Comparison of ENCODE assay signal across 20 cellular contexts in the genomic region with DNA sequence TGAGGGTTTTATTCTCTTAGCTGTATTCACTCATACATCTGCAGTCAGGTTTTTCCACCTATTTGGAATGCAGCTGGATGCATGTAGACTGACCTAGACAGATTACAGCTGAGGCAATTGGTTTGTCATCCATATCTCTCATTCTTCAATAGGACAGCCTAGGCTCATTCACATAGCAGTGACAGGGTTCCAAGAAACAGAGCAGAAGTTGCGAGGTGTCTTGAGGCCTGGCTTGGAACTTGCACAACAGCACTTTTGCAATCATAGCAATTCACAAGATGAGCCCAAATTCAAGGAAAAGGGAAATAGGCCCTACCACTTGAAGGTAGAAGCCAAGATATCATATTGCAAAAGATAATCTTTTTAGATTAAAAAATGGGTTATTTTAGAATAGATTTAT.
DNase-seq lines count a peak whose midpoint lies in the region; ATAC-seq and TF ChIP-seq lines count a peak whose summit lies in the region.
"Had no signal": no experiment of that assay in that cellular context is flagged by ENCODE, and none has a peak within 500 bp of the region (broad histone marks: within the 10 kb centered on the region; RNA-seq: fewer than 3 reads in every experiment).

No MANE protein-coding gene starts in this region.

- H3K4me1 Mint-ChIP-seq in H9 = no peaks in the 10 kb centered on the region
- H3K4me1 Mint-ChIP-seq: activated B cell treated with CpG ODN at 0.5 μM for 24 hours; activated naive CD8-positive, alpha-beta T cell treated with anti-CD3 and anti-CD28 coated beads for 36 hours; T-helper 17 cell had no signal

- no peak overlapping the region for H3K14ac ChIP-seq in H9 (ENCODE audit: insufficient read depth, low read length)

- CTCF ChIA-PET in SK-N-SH (lab: Yijun Ruan, JAX) = no interaction called here

- H2BK120ac ChIP-seq in H9 (ENCODE audit: low read depth, low read length, poor library complexity, severe bottlenecking) = no peak overlapping the region

- no peak overlapping the region for H2BK15ac ChIP-seq in H9 (ENCODE audit: low read depth, low read length)

- H3K56ac ChIP-seq in H9 (ENCODE audit: insufficient read length, low read depth, low read length) = no peak overlapping the region

- no peak overlapping the region for H3K23ac ChIP-seq in H9 (ENCODE audit: insufficient read length, low read depth, low read length)

- no peak overlapping the region for H2AFZ ChIP-seq in SK-N-SH (ENCODE audit: low read depth)
- H2AFZ ChIP-seq in H9 (ENCODE audit: low read length) = no peak overlapping the region

- no peak overlapping the region for H3K18ac ChIP-seq in H9 (ENCODE audit: insufficient read length, low read depth, low read length)

- H3K27ac ChIP-seq in gastroesophageal sphincter (no peak overlapping the region), SK-N-SH (ENCODE audit: low read depth in 2 of 2, low read length in 1 of 2) (no peak overlapping the region), H9 (ENCODE audit: insufficient read length, low read depth, low read length) (no peak overlapping the region)
- H3K27ac ChIP-seq: breast epithelium, esophagus muscularis mucosa, skin epidermis had no signal

- no peaks in the 10 kb centered on the region for H3K9me3 ChIP-seq in gastroesophageal sphincter
- no peaks in the 10 kb centered on the region for H3K9me3 ChIP-seq in SK-N-SH
- H3K9me3 ChIP-seq in H9 (ENCODE audit: control insufficient read depth, low read depth, low read length) = peaks cover 8% of the 10 kb centered on the region

- no peak for TF ChIP-seq POLR2A in gastroesophageal sphincter (IDR thresholded peaks at IDR 0.05)

- H3T11ph ChIP-seq in H9 (ENCODE audit: low read length) = no peak overlapping the region

- no peak overlapping the region for H2BK20ac ChIP-seq in H9 (ENCODE audit: low read depth, low read length, poor library complexity, severe bottlenecking)

- H3K79me2 ChIP-seq in SK-N-SH (ENCODE audit: insufficient read depth) = no peaks in the 10 kb centered on the region
- H3K79me2 ChIP-seq in H9 (ENCODE audit: insufficient read depth, low read length) = no peaks in the 10 kb centered on the region; the same call in 1 of the 2 replicates

- no peak overlapping the region for H2AK5ac ChIP-seq in H9 (ENCODE audit: insufficient read length, low read length)

- no peak overlapping the region for H4K91ac ChIP-seq in H9 (ENCODE audit: insufficient read length, low read depth, low read length)

- H3K36me3 Mint-ChIP-seq in H9 (ENCODE audit: insufficient read depth in 1 of 3, low read depth in 3 of 3) = peaks cover 4 to 15% (median 9%) of the 10 kb centered on the region in 3 experiments; a peak in 4 of 7 replicates
- H3K36me3 Mint-ChIP-seq: activated naive CD8-positive, alpha-beta T cell treated with anti-CD3 and anti-CD28 coated beads for 36 hours had no signal

- H3K36me3 ChIP-seq in gastroesophageal sphincter (no peaks in the 10 kb centered on the region), SK-N-SH (replicated peaks in 1 of 2; ENCODE audit: control insufficient read depth in 1 of 2, insufficient read depth in 2 of 2, low read length in 1 of 2) (no peaks in the 10 kb centered on the region)
- H3K36me3 ChIP-seq: breast epithelium, esophagus muscularis mucosa had no signal

- H2BK12ac ChIP-seq in H9 (ENCODE audit: insufficient read length, low read depth, low read length) = no peak overlapping the region

- TF ChIP-seq CTCF in gastroesophageal sphincter (IDR thresholded peaks at IDR 0.05) (no peak), SK-N-SH (IDR thresholded peaks at IDR 0.05) (no peak), H9 (conservative IDR thresholded peaks at IDR 0.05) (no peak)

- H3K27ac Mint-ChIP-seq in H9 = no peak overlapping the region
- H3K27ac Mint-ChIP-seq: activated B cell treated with CpG ODN at 0.5 μM for 24 hours; activated naive CD8-positive, alpha-beta T cell treated with anti-CD3 and anti-CD28 coated beads for 36 hours; activated T-helper 1 cell treated with anti-CD3 and anti-CD28 coated beads, Interleukin-12 subunit alpha, Interleukin-12 subunit beta, Interleukin-2, Interleukin-4 antibody, amounts not matched to agents 30 ng/mL and 10 ng/mL and 1 ng/mL, durations not matched to agents 14 hours and 24 hours and 36 hours; T-helper 17 cell had no signal

- H3K79me1 ChIP-seq in H9 (ENCODE audit: insufficient read depth, low read depth, low read length, poor library complexity, severe bottlenecking) = no peaks in the 10 kb centered on the region

- H3K4me3 Mint-ChIP-seq in H9 = no peak overlapping the region
- H3K4me3 Mint-ChIP-seq: activated B cell treated with CpG ODN at 0.5 μM for 24 hours; activated naive CD8-positive, alpha-beta T cell treated with anti-CD3 and anti-CD28 coated beads for 36 hours; activated T-helper 1 cell treated with anti-CD3 and anti-CD28 coated beads, Interleukin-12 subunit alpha, Interleukin-12 subunit beta, Interleukin-2, Interleukin-4 antibody, amounts not matched to agents 30 ng/mL and 10 ng/mL and 1 ng/mL, durations not matched to agents 14 hours and 24 hours and 36 hours; T-helper 17 cell had no signal

- ATAC-seq in gastroesophageal sphincter = peak; percentile 86
- peak; percentile 93 for ATAC-seq in sciatic nerve
- no peak for ATAC-seq in GM19324 (IDR thresholded peaks at IDR 0.05; ENCODE audit: low FRiP score, unreplicated experiment)
- ATAC-seq: T-helper 17 cell had no signal

- H3K4ac ChIP-seq in H9 (ENCODE audit: low read depth, low read length) = no peak overlapping the region

- no peaks in the 10 kb centered on the region for H3K4me1 ChIP-seq in gastroesophageal sphincter
- H3K4me1 ChIP-seq in SK-N-SH (ENCODE audit: control insufficient read depth in 1 of 2, insufficient read depth in 2 of 2, low read depth in 1 of 2, low read length in 1 of 2) = peaks cover 0 to 10% of the 10 kb centered on the region in 2 experiments; a peak in 1 of 4 replicates
- H3K4me1 ChIP-seq in H9 (ENCODE audit: insufficient read depth, low read length) = no peaks in the 10 kb centered on the region
- H3K4me1 ChIP-seq: breast epithelium, esophagus muscularis mucosa had no signal

- H3K4me3 ChIP-seq in gastroesophageal sphincter (no peak overlapping the region), SK-N-SH (ENCODE audit: low read depth in 2 of 2, low read length in 1 of 2) (no peak overlapping the region)
- H3K4me3 ChIP-seq: breast epithelium, esophagus muscularis mucosa, skin epidermis had no signal

- H3K23me2 ChIP-seq in H9 (ENCODE audit: insufficient read length, low read depth, low read length, poor library complexity, severe bottlenecking) = no peaks in the 10 kb centered on the region

- no peak overlapping the region for H4K5ac ChIP-seq in H9 (ENCODE audit: insufficient read length, low read depth, low read length)

- WGBS in gastroesophageal sphincter (ENCODE audit: low coverage in 1 of 2), 2 donors = 50 to 80% methylated on average over 1 of the region's 1 CpG
- 85% methylated on average over 1 of the region's 1 CpG for WGBS in SK-N-SH (ENCODE audit: low lambda C conversion rate)
- no CpG with 5 or more reads among the region's 1 CpG for WGBS in H9 (ENCODE audit: extremely low coverage, insufficient read length, low lambda C conversion rate)

- H3K9ac ChIP-seq in SK-N-SH (no peak overlapping the region), H9 (ENCODE audit: extremely low read depth, insufficient read length, low read length) (no peak overlapping the region)

- peak; percentile 5 for DNase-seq in KBM-7
- DNase-seq in SKM-1 (lab: John Stamatoyannopoulos, UW; ENCODE audit: unreplicated experiment) = peak; percentile 9
- no peak for DNase-seq in sciatic nerve (ENCODE audit: low spot score)
- no peak for DNase-seq in SK-N-SH
- no peak for DNase-seq in H9
- DNase-seq: activated B cell treated with CpG ODN at 0.5 μM for 24 hours; activated naive CD8-positive, alpha-beta T cell treated with anti-CD3 and anti-CD28 coated beads for 36 hours; GDM1; left cardiac atrium; occipital lobe; RPMI8226; stimulated activated CD4-positive, alpha-beta T cell treated with anti-CD3 and anti-CD28 coated beads, Interleukin-4, amount 100 ng/mL, for 4 hours; stimulated activated CD8-positive, alpha-beta memory T cell treated with anti-CD3 and anti-CD28 coated beads, Interleukin-4, amount 100 ng/mL, for 48 hours; T-helper 17 cell had no signal

- no peak for TF ChIP-seq RAD21 in SK-N-SH (IDR thresholded peaks at IDR 0.05; ENCODE audit: low read length)

- no peak overlapping the region for H2BK5ac ChIP-seq in H9 (ENCODE audit: insufficient read length, low read length)

- H3K27me3 ChIP-seq in gastroesophageal sphincter = no peaks in the 10 kb centered on the region
- H3K27me3 ChIP-seq in SK-N-SH (ENCODE audit: insufficient read depth) = no peaks in the 10 kb centered on the region
- H3K27me3 ChIP-seq in H9 (ENCODE audit: insufficient read depth, low read length) = no peaks in the 10 kb centered on the region
- H3K27me3 ChIP-seq: breast epithelium, esophagus muscularis mucosa had no signal

- H4K20me1 ChIP-seq in SK-N-SH (ENCODE audit: insufficient read depth) (no peaks in the 10 kb centered on the region), H9 (ENCODE audit: control insufficient read depth, insufficient read depth, insufficient read length) (no peaks in the 10 kb centered on the region)

- no peaks in the 10 kb centered on the region for H3K9me2 ChIP-seq in SK-N-SH

- POLR2A ChIA-PET in SK-N-SH (lab: Yijun Ruan, JAX) = no interaction called here

- peaks cover 11 to 17% of the 10 kb centered on the region in 2 experiments for H3K9me3 Mint-ChIP-seq in H9
- H3K9me3 Mint-ChIP-seq: activated T-helper 1 cell treated with anti-CD3 and anti-CD28 coated beads, Interleukin-12 subunit alpha, Interleukin-12 subunit beta, Interleukin-2, Interleukin-4 antibody, amounts not matched to agents 30 ng/mL and 10 ng/mL and 1 ng/mL, durations not matched to agents 14 hours and 24 hours and 36 hours had no signal

- no peak for TF ChIP-seq EP300 in gastroesophageal sphincter (IDR thresholded peaks at IDR 0.05)
- TF ChIP-seq EP300 in SK-N-SH (IDR thresholded peaks at IDR 0.05; ENCODE audit: borderline replicate concordance in 1 of 2, low read depth in 1 of 2, low read length in 1 of 2) = no peak

- no peaks in the 10 kb centered on the region for H3K27me3 Mint-ChIP-seq in H9 (ENCODE audit: low read depth)
- H3K27me3 Mint-ChIP-seq: activated B cell treated with CpG ODN at 0.5 μM for 24 hours; activated naive CD8-positive, alpha-beta T cell treated with anti-CD3 and anti-CD28 coated beads for 36 hours; T-helper 17 cell had no signal

- intact Hi-C loops in sciatic nerve (cut with DNase I) = no loop called here

- H3F3A ChIP-seq in SK-N-SH (replicated peaks; ENCODE audit: insufficient read depth) = peaks cover 7% of the 10 kb centered on the region

- H4K8ac ChIP-seq in H9 (replicated peaks; ENCODE audit: insufficient read length, low read depth, low read length) = no peak overlapping the region

- in situ Hi-C loops in KBM-7 (cut with MboI; ENCODE audit: low pct_unique_long_range_greater_than_20kb, low sequenced_read_pairs) = no loop called here

- H3K4me2 ChIP-seq in SK-N-SH = no peak overlapping the region
- no peak overlapping the region for H3K4me2 ChIP-seq in H9 (ENCODE audit: insufficient read depth, insufficient read length, low read length)

TF ChIP-seq in SK-N-SH, 30 proteins besides CTCF, POLR2A, EP300 and RAD21 (continues in another document):
- TF ChIP-seq JUND (IDR thresholded peaks at IDR 0.05) = no peak
- no peak for TF ChIP-seq MXI1 (IDR thresholded peaks at IDR 0.05; ENCODE audit: low read depth, low read length)
- no peak for TF ChIP-seq TEAD4 (IDR thresholded peaks at IDR 0.05; ENCODE audit: borderline replicate concordance, insufficient read depth)
- no peak for TF ChIP-seq RCOR1 (IDR thresholded peaks at IDR 0.05; ENCODE audit: low read length)

Comparison
In these comparisons a context has a peak if more than half of its experiments do, and no peak if none do; other contexts are left out.
1. DNase-seq: peak in KBM-7 (single experiment) and SKM-1 (single experiment); none in sciatic nerve (single experiment), SK-N-SH (single experiment) and H9 (single experiment).